Comparison of ENCODE assay signal across 8 cellular contexts in the genomic region with DNA sequence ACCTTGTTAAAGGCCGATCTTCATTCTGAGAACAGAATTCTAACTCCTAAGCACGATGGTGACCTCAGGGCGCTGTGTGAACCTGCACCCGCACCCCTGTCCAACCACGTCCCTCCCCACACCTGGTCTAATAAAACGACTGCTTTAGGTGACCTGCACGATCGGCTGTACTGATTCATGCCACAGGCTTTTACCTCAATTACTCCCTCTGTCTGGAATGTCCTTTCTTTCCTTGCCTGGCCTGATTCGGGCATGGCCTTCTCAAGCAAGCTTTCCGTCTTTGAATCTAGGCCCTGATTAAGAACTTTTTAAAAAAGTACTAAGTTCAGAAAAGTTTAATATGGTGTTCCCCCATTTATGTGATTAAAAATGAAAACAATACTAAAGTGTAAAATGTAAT. TPM values are rescaled to one million over a fixed set of nuclear protein-coding genes. Genes with fewer than 3 reads are reported as not detected.
A peak's percentile ranks its signal among the peaks of the same experiment; 100 is the strongest.
DNase-seq lines count a peak whose midpoint lies in the region; ATAC-seq lines count a peak whose summit lies in the region.

No MANE protein-coding gene starts in this region.

- H3K36me3 ChIP-seq in NT2/D1 (ENCODE audit: insufficient read depth, insufficient read length, low read length) (no peaks in the 10 kb centered on the region), duodenal mucosa (ENCODE audit: control insufficient read depth in 1 of 2, insufficient read depth in 2 of 2, low read length in 2 of 2) (no peaks in the 10 kb centered on the region), muscle layer of colon (ENCODE audit: insufficient read depth, low read length) (no peaks in the 10 kb centered on the region)

- H3K4me1 ChIP-seq in NT2/D1 (ENCODE audit: insufficient read depth, insufficient read length) (peaks cover 5% of the 10 kb centered on the region), duodenal mucosa (ENCODE audit: control insufficient read depth in 1 of 2, insufficient read depth in 2 of 2, low read length in 2 of 2) (peaks cover 14 to 16% of the 10 kb centered on the region in 2 donors), muscle layer of colon (ENCODE audit: insufficient read depth, low read length) (peaks cover 26% of the 10 kb centered on the region)

- no peaks in the 10 kb centered on the region for H3K9me3 ChIP-seq in NT2/D1 (ENCODE audit: insufficient read depth, low read length)
- H3K9me3 ChIP-seq in duodenal mucosa (ENCODE audit: control insufficient read depth in 1 of 2, low read length in 2 of 2) = no peaks in the 10 kb centered on the region
- no peaks in the 10 kb centered on the region for H3K9me3 ChIP-seq in muscle layer of colon (ENCODE audit: low read length)

- ATAC-seq in HG03520 (IDR thresholded peaks at IDR 0.05; ENCODE audit: unreplicated experiment) = no peak

- H3K9ac ChIP-seq in NT2/D1 (ENCODE audit: insufficient read length, low read depth) (peak overlapping the region; percentile 99), duodenal mucosa (ENCODE audit: low read depth in 1 of 2, low read length in 2 of 2) (peak overlapping the region; percentile 90 to 97), muscle layer of colon (ENCODE audit: low read length) (peak overlapping the region; percentile 69)

- H3K27ac ChIP-seq in duodenal mucosa (ENCODE audit: low read depth, low read length) = peak overlapping the region; percentile 73
- H3K27ac ChIP-seq in muscle layer of colon (ENCODE audit: low read depth, low read length) = peak overlapping the region; percentile 66

- H3K27me3 ChIP-seq in NT2/D1 (ENCODE audit: insufficient read depth, insufficient read length) (no peaks in the 10 kb centered on the region), duodenal mucosa (ENCODE audit: control insufficient read depth in 1 of 2, insufficient read depth in 2 of 2, low read length in 2 of 2) (no peaks in the 10 kb centered on the region), muscle layer of colon (ENCODE audit: control insufficient read depth in 1 of 2, insufficient read depth in 2 of 2, low read length in 2 of 2) (no peaks in the 10 kb centered on the region)

- DNase-seq in Daoy (ENCODE audit: low read depth) (peak; percentile 53), NT2/D1 (ENCODE audit: low read depth, low spot score) (no peak), NAMALWA (ENCODE audit: low spot score) (no peak), dedifferentiated amniotic fluid mesenchymal stem cell (ENCODE audit: extremely low spot score) (no peak), NCI-H2196 (lab: John Stamatoyannopoulos, UW; ENCODE audit: unreplicated experiment) (no peak)

- H3K4me3 ChIP-seq in NT2/D1 (ENCODE audit: insufficient read length, low read depth) (peak overlapping the region; percentile 96), duodenal mucosa (ENCODE audit: low read depth in 1 of 2, low read length in 2 of 2) (peak overlapping the region; percentile 87 to 98), muscle layer of colon (ENCODE audit: low read depth in 1 of 2, low read length in 2 of 2) (peak overlapping the region; percentile 29 to 96)

RNA-seq across cellular contexts. Expression of a gene that starts 0.8 kb away (rescaled TPM):
- total RNA-seq in Daoy (2014; rRNA removed; shearing (Covaris generic)) = 135 and 156 TPM in 2 replicates

RNA-seq across cellular contexts. Expression of a gene that starts 37.1 kb away (rescaled TPM):
- total RNA-seq in Daoy (2014; rRNA removed; shearing (Covaris generic)) = 0.17 TPM in 1 of 2 replicates, not detected in the other
